Comparison of ENCODE assay signal across 19 cellular contexts in genomic region chr11:78535027-78535426, GRCh38.
"Had no signal": no experiment of that assay in that cellular context is flagged by ENCODE, and none has a peak within 500 bp of the region (broad histone marks: within the 10 kb centered on the region; RNA-seq: fewer than 3 reads in every experiment).

No MANE protein-coding gene starts in this region.

- H3K27me3 Mint-ChIP-seq: activated CD4-positive, alpha-beta T cell treated with anti-CD3 and anti-CD28 coated beads, Interleukin-2, amount 10 ng/mL, durations not matched to agents 24 days and 14 days; activated naive CD4-positive, alpha-beta T cell treated with anti-CD3 and anti-CD28 coated beads, Interleukin-2, amount 50 U/mL, for 24 hours; effector memory CD8-positive, alpha-beta T cell; type B pancreatic cell had no signal

- H3K27ac ChIP-seq: epithelial cell of prostate, gastrocnemius medialis had no signal

- H3K4me3 ChIP-seq: gastrocnemius medialis, spleen had no signal

- H3K27ac Mint-ChIP-seq: activated CD4-positive, alpha-beta T cell treated with anti-CD3 and anti-CD28 coated beads, Interleukin-2, amount 10 ng/mL, durations not matched to agents 24 days and 14 days; activated naive CD4-positive, alpha-beta T cell treated with anti-CD3 and anti-CD28 coated beads, Interleukin-2, amount 50 U/mL, for 24 hours; effector memory CD8-positive, alpha-beta T cell; type B pancreatic cell had no signal

- DNase-seq: activated CD4-positive, alpha-beta T cell treated with anti-CD3 and anti-CD28 coated beads, Interleukin-2, amount 10 ng/mL, durations not matched to agents 24 days and 14 days; activated effector memory CD4-positive, alpha-beta T cell treated with Interleukin-2 at 50 U/mL for 16 hours; activated T-cell treated with anti-CD3 and anti-CD28 coated beads, Interleukin-2, amount 50 U/mL, for 1 hour; caudate nucleus; cortex of kidney; effector memory CD8-positive, alpha-beta T cell; gastrocnemius medialis; kidney; left ventricle myocardium superior; spleen; stimulated activated CD4-positive, alpha-beta T cell treated with anti-CD3 and anti-CD28 coated beads, Interleukin-1b, Interleukin-23, amount 100 ng/mL, for 48 hours; stimulated activated naive CD4-positive, alpha-beta T cell; substantia nigra; T1000 had no signal

- H3K4me3 Mint-ChIP-seq: activated CD4-positive, alpha-beta T cell treated with anti-CD3 and anti-CD28 coated beads, Interleukin-2, amount 10 ng/mL, durations not matched to agents 24 days and 14 days; activated naive CD4-positive, alpha-beta T cell treated with anti-CD3 and anti-CD28 coated beads, Interleukin-2, amount 50 U/mL, for 24 hours; effector memory CD8-positive, alpha-beta T cell; neural crest cell; type B pancreatic cell had no signal

- H3K9me3 ChIP-seq: gastrocnemius medialis, spleen had no signal

- ATAC-seq: effector memory CD8-positive, alpha-beta T cell; gastrocnemius medialis; left ventricle myocardium superior; sciatic nerve had no signal

- H3K27me3 ChIP-seq: gastrocnemius medialis, spleen had no signal

- H3K4me1 Mint-ChIP-seq: activated naive CD4-positive, alpha-beta T cell treated with anti-CD3 and anti-CD28 coated beads, Interleukin-2, amount 50 U/mL, for 24 hours; neural crest cell had no signal

- H3K9me3 Mint-ChIP-seq: activated CD4-positive, alpha-beta T cell treated with anti-CD3 and anti-CD28 coated beads, Interleukin-2, amount 10 ng/mL, durations not matched to agents 24 days and 14 days; activated naive CD4-positive, alpha-beta T cell treated with anti-CD3 and anti-CD28 coated beads, Interleukin-2, amount 50 U/mL, for 24 hours; effector memory CD8-positive, alpha-beta T cell; neural crest cell; type B pancreatic cell had no signal
